8 cellular contexts compared by ENCODE assay signal in the genomic region with DNA sequence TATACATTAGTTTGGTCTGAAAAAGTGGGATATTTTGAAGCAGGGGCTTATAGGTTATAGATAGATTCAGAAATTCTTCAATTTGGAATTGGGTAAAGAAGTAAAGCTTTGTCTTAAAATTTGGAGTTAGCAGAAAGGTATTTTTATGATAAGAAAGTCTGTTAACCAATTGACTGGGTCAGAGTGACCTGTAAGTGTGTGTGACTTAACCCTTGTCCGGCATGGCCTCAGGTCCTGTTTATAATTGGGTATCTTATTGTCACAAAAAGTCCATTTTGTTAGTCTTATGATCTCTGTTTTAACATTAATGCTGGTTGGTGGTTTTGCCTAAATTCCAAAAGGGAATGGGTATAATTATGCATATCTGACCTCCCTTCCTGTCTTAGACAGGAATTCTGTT.
"Had no signal": no experiment of that assay in that cellular context is flagged by ENCODE, and none has a peak within 500 bp of the region (broad histone marks: within the 10 kb centered on the region; RNA-seq: fewer than 3 reads in every experiment).

No MANE protein-coding gene starts in this region.

- H3K4me3 ChIP-seq: GM23248, HAP-1 had no signal

- H3K36me3 ChIP-seq: HAP-1 had no signal

- H2AFZ ChIP-seq: GM23248 had no signal

- FAIRE-seq: H54 had no signal

- H3K9ac ChIP-seq: GM23248 had no signal

- H3K27ac Mint-ChIP-seq: HFFc6 had no signal

- H3K9me3 Mint-ChIP-seq: HFFc6 had no signal

- H3K4me3 Mint-ChIP-seq: HFFc6 had no signal

- DNase-seq: GM23248, GOT3, H7, HCEC 1CT, HFFc6 had no signal

- H3K27ac ChIP-seq: GM23248 had no signal

- ATAC-seq: HCT116 had no signal

- H3K9me3 ChIP-seq: HAP-1 had no signal
